Comparison of ENCODE assay signal across 11 cellular contexts in genomic region chr3:111723293-111723963, GRCh38. TPM values are rescaled to one million over a fixed set of nuclear protein-coding genes. Genes with fewer than 3 reads are reported as not detected.
A peak's percentile ranks its signal among the peaks of the same experiment; 100 is the strongest.
DNase-seq lines count a peak whose midpoint lies in the region; ATAC-seq, FAIRE-seq and TF ChIP-seq lines count a peak whose summit lies in the region.
"Had no signal": no experiment of that assay in that cellular context is flagged by ENCODE, and none has a peak within 500 bp of the region (broad histone marks: within the 10 kb centered on the region; RNA-seq: fewer than 3 reads in every experiment).

No MANE protein-coding gene starts in this region.

- no peak overlapping the region for H2AFZ ChIP-seq in endothelial cell of umbilical vein (ENCODE audit: low read depth, low read length)

- peak; percentile 65 for DNase-seq in A172 (ENCODE audit: low spot score)
- peak; percentile 84 for DNase-seq in NCI-H146 (lab: John Stamatoyannopoulos, UW)
- DNase-seq in endothelial cell of umbilical vein (ENCODE audit: low read depth, low spot score) = peak; percentile 56
- no peak for DNase-seq in activated naive CD8-positive, alpha-beta T cell treated with anti-CD3 and anti-CD28 coated beads for 36 hours
- no peak for DNase-seq in pancreas
- DNase-seq in GDM1 (lab: John Stamatoyannopoulos, UW) = no peak
- no peak for DNase-seq in T-cell
- DNase-seq: C1 segment of cervical spinal cord, H9 had no signal

- H3K4me2 ChIP-seq in endothelial cell of umbilical vein (ENCODE audit: insufficient read depth, low read length) = no peak overlapping the region

- H3K4me1 Mint-ChIP-seq in activated naive CD8-positive, alpha-beta T cell treated with anti-CD3 and anti-CD28 coated beads for 36 hours = no peaks in the 10 kb centered on the region
- H3K4me1 Mint-ChIP-seq in T-cell = peaks cover 0 to 5% (median 2%) of the 10 kb centered on the region in 3 donors
- H3K4me1 Mint-ChIP-seq: activated naive CD4-positive, alpha-beta T cell treated with anti-CD3 and anti-CD28 coated beads, Interleukin-2, amount 50 U/mL, for 24 hours had no signal

- no peaks in the 10 kb centered on the region for H3K79me2 ChIP-seq in endothelial cell of umbilical vein (ENCODE audit: control insufficient read depth, insufficient read depth, low read length)

- H3K9ac ChIP-seq in endothelial cell of umbilical vein (replicated peaks; ENCODE audit: extremely low read depth, insufficient read depth, low read length) = no peak overlapping the region

- H3K27ac ChIP-seq in endothelial cell of umbilical vein (ENCODE audit: insufficient read depth, low read depth, low read length) (no peak overlapping the region), pancreas (no peak overlapping the region)

- no peaks in the 10 kb centered on the region for H4K20me1 ChIP-seq in endothelial cell of umbilical vein (replicated peaks; ENCODE audit: control insufficient read depth, extremely low read depth, insufficient read depth, low read length)

- peaks cover 8% of the 10 kb centered on the region for H3K36me3 Mint-ChIP-seq in activated naive CD8-positive, alpha-beta T cell treated with anti-CD3 and anti-CD28 coated beads for 36 hours
- peaks cover 49% of the 10 kb centered on the region for H3K36me3 Mint-ChIP-seq in T-cell

- H3K4me1 ChIP-seq in endothelial cell of umbilical vein (ENCODE audit: control insufficient read depth, extremely low read depth, insufficient read depth, low read length) (no peaks in the 10 kb centered on the region), pancreas (no peaks in the 10 kb centered on the region)

- TF ChIP-seq POLR2A in endothelial cell of umbilical vein (IDR thresholded peaks at IDR 0.05; ENCODE audit: low read depth, low read length) = no peak

- TF ChIP-seq CTCF in endothelial cell of umbilical vein (IDR thresholded peaks at IDR 0.05; ENCODE audit: extremely low read depth in 1 of 2, insufficient read depth in 1 of 2, low read depth in 1 of 2, low read length in 2 of 2) = no peak
- no peak for TF ChIP-seq CTCF in pancreas (IDR thresholded peaks at IDR 0.05)

- 88 to 94% methylated on average over 4 of the region's 4 CpGs for WGBS in pancreas, 2 donors

- H3K9me3 Mint-ChIP-seq in activated naive CD8-positive, alpha-beta T cell treated with anti-CD3 and anti-CD28 coated beads for 36 hours = no peaks in the 10 kb centered on the region
- no peaks in the 10 kb centered on the region for H3K9me3 Mint-ChIP-seq in T-cell
- H3K9me3 Mint-ChIP-seq: activated naive CD4-positive, alpha-beta T cell treated with anti-CD3 and anti-CD28 coated beads, Interleukin-2, amount 50 U/mL, for 24 hours; H9 had no signal

- H3K9me3 ChIP-seq in endothelial cell of umbilical vein (replicated peaks; ENCODE audit: control insufficient read depth, insufficient read depth, low read length) (no peaks in the 10 kb centered on the region), pancreas (no peaks in the 10 kb centered on the region)

- no peak overlapping the region for H3K4me3 ChIP-seq in endothelial cell of umbilical vein (replicated peaks in 1 of 3; ENCODE audit: insufficient read depth in 1 of 3, low read depth in 1 of 3, low read length in 3 of 3)
- H3K4me3 ChIP-seq in pancreas = no peak overlapping the region

- POLR2A ChIA-PET in endothelial cell of umbilical vein (lab: Charles Lee) (no interaction called here), T-cell (lab: Charles Lee) (interaction anchor here in 1 of 2 donors (0.5 kb wide), 1 partner anchor 128 kb away, joined by 11 read pairs; no protein-coding TSS in a partner anchor)

- no peaks in the 10 kb centered on the region for H3K27me3 Mint-ChIP-seq in activated naive CD8-positive, alpha-beta T cell treated with anti-CD3 and anti-CD28 coated beads for 36 hours
- H3K27me3 Mint-ChIP-seq in T-cell = no peaks in the 10 kb centered on the region
- H3K27me3 Mint-ChIP-seq: activated naive CD4-positive, alpha-beta T cell treated with anti-CD3 and anti-CD28 coated beads, Interleukin-2, amount 50 U/mL, for 24 hours had no signal

- H3K9me1 ChIP-seq in endothelial cell of umbilical vein (replicated peaks; ENCODE audit: control insufficient read depth, extremely low read depth, insufficient read depth, low read length) = no peaks in the 10 kb centered on the region

- H3K27me3 ChIP-seq in endothelial cell of umbilical vein (ENCODE audit: control insufficient read depth in 2 of 2, insufficient read depth in 2 of 2, low read length in 2 of 2) (no peaks in the 10 kb centered on the region), pancreas (no peaks in the 10 kb centered on the region)

- no TSS peak for BruUV-seq in endothelial cell of umbilical vein (replicated peaks; lab: Mats Ljungman, UMichigan)

- H3K4me3 Mint-ChIP-seq in activated naive CD8-positive, alpha-beta T cell treated with anti-CD3 and anti-CD28 coated beads for 36 hours = no peak overlapping the region
- H3K4me3 Mint-ChIP-seq in T-cell = no peak overlapping the region
- H3K4me3 Mint-ChIP-seq: activated naive CD4-positive, alpha-beta T cell treated with anti-CD3 and anti-CD28 coated beads, Interleukin-2, amount 50 U/mL, for 24 hours; H9 had no signal

- no peaks in the 10 kb centered on the region for H3K36me3 ChIP-seq in endothelial cell of umbilical vein (ENCODE audit: control insufficient read depth in 2 of 2, extremely low read depth in 1 of 2, insufficient read depth in 2 of 2, low read length in 2 of 2)
- H3K36me3 ChIP-seq in pancreas = no peaks in the 10 kb centered on the region

- ATAC-seq in GM21381 (IDR thresholded peaks at IDR 0.05; ENCODE audit: unreplicated experiment) (peak; percentile 56), pancreas (no peak), T-cell (replicated peaks in 1 of 4) (no peak)

- peak; percentile 77 for FAIRE-seq in endothelial cell of umbilical vein (lab: Jason Lieb, UNC)
- FAIRE-seq in pancreas (lab: Jason Lieb, UNC) = no peak

- intact Hi-C loops in endothelial cell of umbilical vein (cut with micrococcal nuclease) = no loop called here
- intact Hi-C loops in pancreas (cut with DNase I) = loop anchor here in 1 of 3 donors (5.0 to 10.0 kb wide), 2 partner anchors 121 to 239 kb away; no protein-coding TSS in a partner anchor

- CTCF ChIA-PET in endothelial cell of umbilical vein (lab: Charles Lee) (interaction anchor here (0.7 to 12.6 kb wide), 3 partner anchors 54 to 152 kb away, joined by 3 to 424 read pairs (median 3); partner anchors contain the start of gene PHLDB2), T-cell (lab: Charles Lee) (interaction anchor here (0.9 to 2.1 kb wide), 5 partner anchors 8 to 290 kb away, joined by 3 to 5 read pairs (median 4); no protein-coding TSS in a partner anchor)

- dilution Hi-C loops in endothelial cell of umbilical vein (cut with MboI; ENCODE audit: extremely low pct_ligation_motif_present, low sequenced_read_pairs) = no loop called here

- no peak overlapping the region for H3K27ac Mint-ChIP-seq in activated naive CD8-positive, alpha-beta T cell treated with anti-CD3 and anti-CD28 coated beads for 36 hours
- no peak overlapping the region for H3K27ac Mint-ChIP-seq in T-cell
- H3K27ac Mint-ChIP-seq: activated naive CD4-positive, alpha-beta T cell treated with anti-CD3 and anti-CD28 coated beads, Interleukin-2, amount 50 U/mL, for 24 hours; H9 had no signal

TF ChIP-seq in endothelial cell of umbilical vein, 7 proteins besides CTCF, POLR2A, EP300 and RAD21:
- TF ChIP-seq JUN (IDR thresholded peaks at IDR 0.05; ENCODE audit: borderline replicate concordance, insufficient read depth, insufficient read length, low read depth) (peak; percentile 22), MYC (IDR thresholded peaks at IDR 0.05; ENCODE audit: low read depth, low read length) (no peak)

RNA-seq across cellular contexts. Expression of gene PLCXD2, which starts 49.0 kb away (rescaled TPM):
- total RNA-seq in A172 (2014; rRNA removed; shearing (Covaris generic)) = 2.0 TPM in 2 replicates
- 2.6 and 3.3 TPM in 2 replicates for total RNA-seq in endothelial cell of umbilical vein
- polyA plus RNA-seq in endothelial cell of umbilical vein = 0.96 and 1.2 TPM in 2 replicates
- polyA plus RNA-seq in endothelial cell of umbilical vein (2011; cell fraction: cytosol; rRNA removed) = 0.57 and 0.75 TPM in 2 replicates
- 4.9 and 5.2 TPM in 2 replicates for polyA plus RNA-seq in endothelial cell of umbilical vein (2011; cell fraction: nucleus; rRNA removed)
- 2.4 and 3.3 TPM in 2 replicates for polyA plus RNA-seq in endothelial cell of umbilical vein (2012)
- 5.2 and 7.9 TPM in 2 replicates for polyA minus RNA-seq in endothelial cell of umbilical vein
- polyA minus RNA-seq in endothelial cell of umbilical vein (2011; cell fraction: cytosol; rRNA and poly(A)+ RNA removed) = 1.6 TPM
- polyA minus RNA-seq in endothelial cell of umbilical vein (2011; cell fraction: nucleus; rRNA and poly(A)+ RNA removed) = 6.4 and 7.1 TPM in 2 replicates
- total RNA-seq in activated naive CD8-positive, alpha-beta T cell treated with anti-CD3 and anti-CD28 coated beads for 36 hours = 1 to 10 TPM; 8.1 to 8.5 TPM
- 10 to 100 TPM in 3 of 6 donors, 1 to 10 TPM in 3; 6.1 to 12.1 (median 9.4) TPM for total RNA-seq in pancreas
- 10 to 100 TPM; 23.1 to 23.6 TPM for polyA plus RNA-seq in pancreas
- 10 to 100 TPM in 3 of 5 donors, 1 to 10 TPM in 2; 8.5 to 24.9 (median 10.5) TPM for total RNA-seq in T-cell

Comparison
In these comparisons a context has a peak if more than half of its experiments do, and no peak if none do; other contexts are left out.
1. DNase-seq: peak in A172 (single experiment), NCI-H146 (single experiment) and endothelial cell of umbilical vein (single experiment); none in activated naive CD8-positive, alpha-beta T cell treated with anti-CD3 and anti-CD28 coated beads for 36 hours (single experiment), pancreas (0 of 6), GDM1 (single experiment) and T-cell (0 of 34).